Comparison of ENCODE assay signal across 21 cellular contexts in genomic region chrX:152674652-152675051, GRCh38. TPM values are rescaled to one million over a fixed set of nuclear protein-coding genes. Genes with fewer than 3 reads are reported as not detected.
"Had no signal": no experiment of that assay in that cellular context is flagged by ENCODE, and none has a peak within 500 bp of the region (broad histone marks: within the 10 kb centered on the region; RNA-seq: fewer than 3 reads in every experiment).

No MANE protein-coding gene starts in this region.

RNA-seq across cellular contexts. Expression of gene MAGEA3, which starts 23.9 kb away (rescaled TPM):
- total RNA-seq: activated naive CD4-positive, alpha-beta T cell treated with anti-CD3 and anti-CD28 coated beads for 36 hours; activated naive CD4-positive, alpha-beta T cell treated with anti-CD3 and anti-CD28 coated beads, Interleukin-2, amount 50 U/mL, for 72 hours; activated naive CD8-positive, alpha-beta T cell treated with anti-CD3 and anti-CD28 coated beads for 36 hours; activated naive CD8-positive, alpha-beta T cell treated with anti-CD3 and anti-CD28 coated beads, Interleukin-2, amount 10 ng/mL, durations not matched to agents 7 days and 5 days; activated T-cell treated with anti-CD3 and anti-CD28 coated beads, Interleukin-2, amount 50 U/mL, for 72 hours; activated T-helper 1 cell treated with anti-CD3 and anti-CD28 coated beads, Interleukin-12 subunit alpha, Interleukin-12 subunit beta, Interleukin-2, Interleukin-4 antibody, amounts not matched to agents 30 ng/mL and 10 ng/mL and 1 ng/mL, durations not matched to agents 14 hours and 24 hours and 36 hours; activated T-helper 17 cell treated with anti-CD3 and anti-CD28 coated beads, Interleukin-2, amount 50 U/mL, for 72 hours; activated T-helper 2 cell treated with anti-CD3 and anti-CD28 coated beads, Interferon-gamma antibody, Interleukin-2, Interleukin-4, amounts not matched to agents 10 μg/mL and 5 μg/mL and 100 μg/mL, durations not matched to agents 14 hours and 24 hours and 36 hours; aorta; ascending aorta; body of pancreas; breast epithelium; bronchial epithelial cell; cardiac muscle cell; cardiac septum; cerebellum; chondrocyte had no signal
- polyA plus RNA-seq: adipose tissue, adrenal gland, aorta, cardiac muscle cell had no signal

RNA-seq across cellular contexts. Expression of gene CSAG2, which starts 34.4 kb away (rescaled TPM):
- total RNA-seq: activated naive CD4-positive, alpha-beta T cell treated with anti-CD3 and anti-CD28 coated beads, Interleukin-2, amount 50 U/mL, for 72 hours; activated naive CD8-positive, alpha-beta T cell treated with anti-CD3 and anti-CD28 coated beads for 36 hours; activated T-cell treated with anti-CD3 and anti-CD28 coated beads, Interleukin-2, amount 50 U/mL, for 4 hours; activated T-cell treated with anti-CD3 and anti-CD28 coated beads, Interleukin-2, amount 50 U/mL, for 72 hours; activated T-helper 17 cell treated with anti-CD3 and anti-CD28 coated beads, Interleukin-2, amount 50 U/mL, for 72 hours; activated T-helper 2 cell treated with anti-CD3 and anti-CD28 coated beads, Interferon-gamma antibody, Interleukin-2, Interleukin-4, amounts not matched to agents 10 μg/mL and 5 μg/mL and 100 μg/mL, durations not matched to agents 14 hours and 24 hours and 36 hours; adrenal gland; aorta; ascending aorta; astrocyte; body of pancreas; breast epithelium; bronchial epithelial cell; cardiac muscle cell; cardiac septum; cerebellum; chondrocyte had no signal
- polyA plus RNA-seq: adipose tissue, adrenal gland, aorta, cardiac muscle cell had no signal

RNA-seq across cellular contexts. Expression of gene GABRQ, which starts 37.0 kb away (rescaled TPM):
- total RNA-seq: activated naive CD8-positive, alpha-beta T cell treated with anti-CD3 and anti-CD28 coated beads for 36 hours; activated naive CD8-positive, alpha-beta T cell treated with anti-CD3 and anti-CD28 coated beads, Interleukin-2, amount 10 ng/mL, durations not matched to agents 7 days and 5 days; activated T-cell treated with anti-CD3 and anti-CD28 coated beads, Interleukin-2, amount 50 U/mL, for 4 hours; activated T-helper 1 cell treated with anti-CD3 and anti-CD28 coated beads, Interleukin-12 subunit alpha, Interleukin-12 subunit beta, Interleukin-2, Interleukin-4 antibody, amounts not matched to agents 30 ng/mL and 10 ng/mL and 1 ng/mL, durations not matched to agents 14 hours and 24 hours and 36 hours; ascending aorta; body of pancreas; breast epithelium; cardiac septum; chondrocyte had no signal
- polyA plus RNA-seq: aorta, cardiac muscle cell had no signal

RNA-seq across cellular contexts. Expression of gene MAGEA2B, which starts 39.8 kb away (rescaled TPM):
- total RNA-seq: activated naive CD4-positive, alpha-beta T cell treated with anti-CD3 and anti-CD28 coated beads for 36 hours; activated naive CD4-positive, alpha-beta T cell treated with anti-CD3 and anti-CD28 coated beads, Interleukin-2, amount 50 U/mL, for 72 hours; activated naive CD8-positive, alpha-beta T cell treated with anti-CD3 and anti-CD28 coated beads for 36 hours; activated naive CD8-positive, alpha-beta T cell treated with anti-CD3 and anti-CD28 coated beads, Interleukin-2, amount 10 ng/mL, durations not matched to agents 7 days and 5 days; activated T-cell treated with anti-CD3 and anti-CD28 coated beads, Interleukin-2, amount 50 U/mL, for 4 hours; activated T-cell treated with anti-CD3 and anti-CD28 coated beads, Interleukin-2, amount 50 U/mL, for 72 hours; activated T-helper 1 cell treated with anti-CD3 and anti-CD28 coated beads, Interleukin-12 subunit alpha, Interleukin-12 subunit beta, Interleukin-2, Interleukin-4 antibody, amounts not matched to agents 30 ng/mL and 10 ng/mL and 1 ng/mL, durations not matched to agents 14 hours and 24 hours and 36 hours; activated T-helper 17 cell treated with anti-CD3 and anti-CD28 coated beads, Interleukin-2, amount 50 U/mL, for 72 hours; activated T-helper 2 cell treated with anti-CD3 and anti-CD28 coated beads, Interferon-gamma antibody, Interleukin-2, Interleukin-4, amounts not matched to agents 10 μg/mL and 5 μg/mL and 100 μg/mL, durations not matched to agents 14 hours and 24 hours and 36 hours; adrenal gland; aorta; ascending aorta; body of pancreas; breast epithelium; bronchial epithelial cell; cardiac muscle cell; cardiac septum; cerebellum; chondrocyte had no signal
- polyA plus RNA-seq: adipose tissue, adrenal gland, aorta had no signal

RNA-seq across cellular contexts. Expression of gene CSAG1, which starts 58.9 kb away (rescaled TPM):
- total RNA-seq: activated naive CD4-positive, alpha-beta T cell treated with anti-CD3 and anti-CD28 coated beads for 36 hours; activated naive CD4-positive, alpha-beta T cell treated with anti-CD3 and anti-CD28 coated beads, Interleukin-2, amount 50 U/mL, for 72 hours; activated naive CD8-positive, alpha-beta T cell treated with anti-CD3 and anti-CD28 coated beads for 36 hours; activated naive CD8-positive, alpha-beta T cell treated with anti-CD3 and anti-CD28 coated beads, Interleukin-2, amount 10 ng/mL, durations not matched to agents 7 days and 5 days; activated T-cell treated with anti-CD3 and anti-CD28 coated beads, Interleukin-2, amount 50 U/mL, for 4 hours; activated T-cell treated with anti-CD3 and anti-CD28 coated beads, Interleukin-2, amount 50 U/mL, for 72 hours; activated T-helper 1 cell treated with anti-CD3 and anti-CD28 coated beads, Interleukin-12 subunit alpha, Interleukin-12 subunit beta, Interleukin-2, Interleukin-4 antibody, amounts not matched to agents 30 ng/mL and 10 ng/mL and 1 ng/mL, durations not matched to agents 14 hours and 24 hours and 36 hours; activated T-helper 17 cell treated with anti-CD3 and anti-CD28 coated beads, Interleukin-2, amount 50 U/mL, for 72 hours; activated T-helper 2 cell treated with anti-CD3 and anti-CD28 coated beads, Interferon-gamma antibody, Interleukin-2, Interleukin-4, amounts not matched to agents 10 μg/mL and 5 μg/mL and 100 μg/mL, durations not matched to agents 14 hours and 24 hours and 36 hours; adrenal gland; aorta; ascending aorta; body of pancreas; breast epithelium; bronchial epithelial cell; cardiac muscle cell; cardiac septum; cerebellum; chondrocyte had no signal
- polyA plus RNA-seq: adipose tissue, adrenal gland, aorta, cardiac muscle cell had no signal
